In the genomic region with DNA sequence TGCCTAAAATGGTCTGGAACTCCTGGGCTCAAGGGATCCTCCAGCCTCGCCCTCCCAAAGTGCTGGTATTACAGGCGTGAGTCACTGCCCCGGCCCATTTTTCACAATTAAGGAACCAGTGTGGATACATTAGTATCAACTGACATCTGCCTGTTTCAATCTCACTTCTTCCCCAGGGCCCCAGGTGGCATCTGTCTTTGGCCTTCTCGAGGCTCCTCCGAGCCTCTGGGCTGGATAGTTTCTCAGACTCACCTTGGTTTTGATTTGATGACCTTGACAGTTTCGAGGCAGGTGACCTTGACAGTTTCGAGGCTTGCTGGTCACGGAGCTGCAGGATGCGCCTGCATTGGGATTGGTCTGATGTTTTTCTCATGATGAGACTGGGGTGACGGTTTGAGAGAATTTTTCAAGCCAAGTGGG, we compare ENCODE assay signal across 8 cellular contexts. TPM values are rescaled to one million over a fixed set of nuclear protein-coding genes. Genes with fewer than 3 reads are reported as not detected.
DNase-seq lines count a peak whose midpoint lies in the region; ATAC-seq and TF ChIP-seq lines count a peak whose summit lies in the region.

No MANE protein-coding gene starts in this region.

- no peak for DNase-seq in activated naive CD4-positive, alpha-beta T cell treated with Interleukin-2 at 50 U/mL for 16 hours
- no peak for DNase-seq in effector memory CD8-positive, alpha-beta T cell
- peak in 1 of 2 donors; percentile 51 for DNase-seq in upper lobe of left lung
- DNase-seq in KG1 (lab: John Stamatoyannopoulos, UW), result no peak
- DNase-seq in NCI-H187 treated with DMSO at 0.1 percent for 48 hours (lab: John Stamatoyannopoulos, UW), result no peak

- no peak for TF ChIP-seq CTCF in Loucy (conservative IDR thresholded peaks at IDR 0.05; ENCODE audit: low read length)
- no peak for TF ChIP-seq CTCF in upper lobe of left lung (IDR thresholded peaks at IDR 0.05)

- H4K20me1 ChIP-seq in Loucy (ENCODE audit: insufficient read depth, low read length, poor library complexity, severe bottlenecking), result no peaks in the 10 kb centered on the region

- no peaks in the 10 kb centered on the region for H3K9me3 Mint-ChIP-seq in activated naive CD4-positive, alpha-beta T cell treated with anti-CD3 and anti-CD28 coated beads, Interleukin-2, amount 50 U/mL, for 24 hours
- H3K9me3 Mint-ChIP-seq in effector memory CD8-positive, alpha-beta T cell, result no peaks in the 10 kb centered on the region

- H3K79me2 ChIP-seq in Loucy (ENCODE audit: insufficient read depth, low read length), result no peaks in the 10 kb centered on the region

- H3K27me3 Mint-ChIP-seq in activated naive CD4-positive, alpha-beta T cell treated with anti-CD3 and anti-CD28 coated beads, Interleukin-2, amount 50 U/mL, for 24 hours, result peaks cover 1% of the 10 kb centered on the region
- H3K27me3 Mint-ChIP-seq in effector memory CD8-positive, alpha-beta T cell, result peaks cover 6 to 10% of the 10 kb centered on the region in 2 donors

- H3K36me3 ChIP-seq in Loucy (ENCODE audit: insufficient read depth, low read length) (no peaks in the 10 kb centered on the region), upper lobe of left lung (no peaks in the 10 kb centered on the region)

- no peaks in the 10 kb centered on the region for H3K27me3 ChIP-seq in Loucy (ENCODE audit: insufficient read depth, low read length, poor library complexity, severe bottlenecking)
- no peaks in the 10 kb centered on the region for H3K27me3 ChIP-seq in upper lobe of left lung

- peak overlapping the region; percentile 41 for H3K4me3 ChIP-seq in Loucy (ENCODE audit: low read length, poor library complexity, severe bottlenecking)
- H3K4me3 ChIP-seq in upper lobe of left lung, result peak overlapping the region in 1 of 4 donors; percentile 9

- H3K9me3 ChIP-seq in Loucy (ENCODE audit: insufficient read depth, low read depth, low read length) (no peaks in the 10 kb centered on the region), upper lobe of left lung (no peaks in the 10 kb centered on the region)

- TF ChIP-seq EP300 in upper lobe of left lung (IDR thresholded peaks at IDR 0.05), result no peak

- H3K9ac ChIP-seq in Loucy (ENCODE audit: low read depth, low read length, poor library complexity, severe bottlenecking), result peak overlapping the region; percentile 55

- H3K4me2 ChIP-seq in Loucy (ENCODE audit: low read depth, low read length, poor library complexity, severe bottlenecking), result peak overlapping the region; percentile 68

- H3K4me1 ChIP-seq in Loucy (ENCODE audit: insufficient read depth, low read length, poor library complexity, severe bottlenecking) (peaks cover 54% of the 10 kb centered on the region), upper lobe of left lung (peaks cover 15 to 28% (median 21%) of the 10 kb centered on the region in 4 donors)

- no peak for TF ChIP-seq POLR2A in upper lobe of left lung (IDR thresholded peaks at IDR 0.05)

- 56 to 58% methylated on average over 5 to 10 of the region's 10 CpGs for WGBS in upper lobe of left lung, 2 donors

- H3K4me1 Mint-ChIP-seq in activated naive CD4-positive, alpha-beta T cell treated with anti-CD3 and anti-CD28 coated beads, Interleukin-2, amount 50 U/mL, for 24 hours, result peaks cover 38% of the 10 kb centered on the region
- peaks cover 16 to 25% of the 10 kb centered on the region in 2 donors for H3K4me1 Mint-ChIP-seq in effector memory CD8-positive, alpha-beta T cell (ENCODE audit: low read depth in 2 of 2)

- peak overlapping the region; percentile 24 to 78 (median 47) for H3K27ac ChIP-seq in upper lobe of left lung

- no peaks in the 10 kb centered on the region for H3K36me3 Mint-ChIP-seq in activated naive CD4-positive, alpha-beta T cell treated with anti-CD3 and anti-CD28 coated beads, Interleukin-2, amount 50 U/mL, for 24 hours
- H3K36me3 Mint-ChIP-seq in effector memory CD8-positive, alpha-beta T cell (ENCODE audit: insufficient read depth), result no peaks in the 10 kb centered on the region

- ATAC-seq in effector memory CD8-positive, alpha-beta T cell (replicated peaks), result no peak
- ATAC-seq in upper lobe of left lung (ENCODE audit: low FRiP score in 2 of 2), result peak in 1 of 2 donors; percentile 65
- ATAC-seq in HG03521 (IDR thresholded peaks at IDR 0.05; ENCODE audit: unreplicated experiment), result no peak

- peak overlapping the region; percentile 83 for H3K4me3 Mint-ChIP-seq in activated naive CD4-positive, alpha-beta T cell treated with anti-CD3 and anti-CD28 coated beads, Interleukin-2, amount 50 U/mL, for 24 hours
- peak overlapping the region; percentile 81 to 87 for H3K4me3 Mint-ChIP-seq in effector memory CD8-positive, alpha-beta T cell

- no peaks in the 10 kb centered on the region for H3K9me2 ChIP-seq in Loucy (replicated peaks; ENCODE audit: low read depth, low read length)

- H3K27ac Mint-ChIP-seq in activated naive CD4-positive, alpha-beta T cell treated with anti-CD3 and anti-CD28 coated beads, Interleukin-2, amount 50 U/mL, for 24 hours, result no peak overlapping the region
- H3K27ac Mint-ChIP-seq in effector memory CD8-positive, alpha-beta T cell, result peak overlapping the region; percentile 54 to 69

- H3F3A ChIP-seq in Loucy (ENCODE audit: low read depth), result peaks cover 4% of the 10 kb centered on the region; the same call in 1 of the 2 replicates

- H2AFZ ChIP-seq in Loucy (ENCODE audit: low read length), result 0 out of 2 replicates have a peak overlapping the region, but pooled peaks have one; percentile 11

RNA-seq across cellular contexts. Expression of a gene that starts 41.0 kb away (rescaled TPM):
- 100 to 1,000 TPM; 188 to 603 (median 373) TPM for total RNA-seq in upper lobe of left lung
